ENCODE assay signal across 23 cellular contexts in the genomic region with DNA sequence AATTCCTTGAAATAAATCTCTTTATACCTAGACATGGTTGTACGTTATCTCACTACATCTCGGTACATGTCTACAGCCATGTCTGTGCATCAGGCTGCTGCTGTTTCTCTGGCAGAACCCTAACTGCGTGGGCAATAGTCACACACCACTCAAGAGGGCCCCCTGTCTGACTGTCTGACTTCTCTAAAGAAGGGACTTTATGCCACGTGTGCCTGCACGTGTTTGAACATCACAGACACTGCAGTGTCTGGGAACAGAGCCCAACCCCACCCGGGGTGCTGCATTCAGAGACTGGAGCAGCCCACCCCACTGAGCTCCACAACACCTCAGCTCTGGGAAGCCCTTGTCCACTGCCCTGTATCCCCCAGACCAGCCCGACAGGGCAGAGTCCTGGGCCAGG. TPM values are rescaled to one million over a fixed set of nuclear protein-coding genes. Genes with fewer than 3 reads are reported as not detected.
"Had no signal": no experiment of that assay in that cellular context is flagged by ENCODE, and none has a peak within 500 bp of the region (broad histone marks: within the 10 kb centered on the region; RNA-seq: fewer than 3 reads in every experiment).

No MANE protein-coding gene starts in this region.

- H3K36me3 Mint-ChIP-seq: activated naive CD8-positive, alpha-beta T cell; naive thymus-derived CD8-positive, alpha-beta T cell; stimulated activated memory B cell treated with anti-CD40 and anti-IgM and Interleukin-4, amounts not matched to agents 10 μg/mL and 1 μg/mL and 100 μg/mL, for 72 hours had no signal

- H3K4me3 Mint-ChIP-seq: activated naive CD8-positive, alpha-beta T cell; activated T-cell treated with anti-CD3 and anti-CD28 coated beads, Interleukin-2, amount 50 U/mL, for 24 hours; naive thymus-derived CD8-positive, alpha-beta T cell; neural progenitor cell; stimulated activated memory B cell treated with anti-CD40 and anti-IgM and Interleukin-4, amounts not matched to agents 10 μg/mL and 1 μg/mL and 100 μg/mL, for 72 hours had no signal

- H3K4me2 ChIP-seq: neural progenitor cell had no signal

- H3K4me1 Mint-ChIP-seq: naive thymus-derived CD8-positive, alpha-beta T cell; neural progenitor cell had no signal

- ATAC-seq: foreskin keratinocyte; naive thymus-derived CD8-positive, alpha-beta T cell; psoas muscle; right cardiac atrium; stimulated activated memory B cell treated with anti-CD40 and anti-IgM and Interleukin-4, amounts not matched to agents 10 μg/mL and 1 μg/mL and 100 μg/mL, for 72 hours had no signal

- H3K27ac ChIP-seq: adrenal gland, foreskin keratinocyte, neural progenitor cell, psoas muscle, stomach, transverse colon had no signal

- H3K4me1 ChIP-seq: adrenal gland, foreskin keratinocyte, neural progenitor cell, psoas muscle, stomach, transverse colon had no signal

- H3K27ac Mint-ChIP-seq: activated naive CD8-positive, alpha-beta T cell; activated T-cell treated with anti-CD3 and anti-CD28 coated beads, Interleukin-2, amount 50 U/mL, for 24 hours; activated T-helper 2 cell treated with anti-CD3 and anti-CD28 coated beads, Interferon-gamma antibody, Interleukin-2, Interleukin-4, amounts not matched to agents 10 μg/mL and 5 μg/mL and 100 μg/mL, durations not matched to agents 14 hours and 24 hours and 36 hours; neural progenitor cell; stimulated activated memory B cell treated with anti-CD40 and anti-IgM and Interleukin-4, amounts not matched to agents 10 μg/mL and 1 μg/mL and 100 μg/mL, for 72 hours had no signal

- H3K27me3 ChIP-seq: adrenal gland, foreskin keratinocyte, neural progenitor cell, transverse colon had no signal

- H3K4me3 ChIP-seq: adrenal gland, neural progenitor cell, psoas muscle, stomach, transverse colon had no signal

- H3K36me3 ChIP-seq: adrenal gland, neural progenitor cell, stomach, transverse colon had no signal

- DNase-seq: activated CD4-positive, alpha-beta T cell treated with anti-CD3 and anti-CD28 coated beads, Interleukin-2, amount 50 U/mL, for 4 hours; activated CD8-positive, alpha-beta memory T cell treated with anti-CD3 and anti-CD28 coated beads for 24 hours; activated CD8-positive, alpha-beta memory T cell treated with anti-CD3 and anti-CD28 coated beads, Interleukin-2, amount 50 U/mL, for 4 hours; activated naive CD4-positive, alpha-beta T cell; activated T-cell treated with anti-CD3 and anti-CD28 coated beads, Interleukin-2, amount 50 U/mL, for 24 hours; effector CD4-positive, alpha-beta T cell; foreskin keratinocyte; hippocampal formation; mesenchymal stem cell; naive thymus-derived CD8-positive, alpha-beta T cell; psoas muscle; right cardiac atrium; small intestine; stimulated activated CD4-positive, alpha-beta T cell treated with anti-CD3 and anti-CD28 coated beads, Interleukin-2, amount 100 ng/mL, for 24 hours; stomach; T-helper 9 cell; transverse colon had no signal

- H2AFZ ChIP-seq: neural progenitor cell had no signal

- H3K9me3 Mint-ChIP-seq: activated T-cell treated with anti-CD3 and anti-CD28 coated beads, Interleukin-2, amount 50 U/mL, for 24 hours; activated T-helper 2 cell treated with anti-CD3 and anti-CD28 coated beads, Interferon-gamma antibody, Interleukin-2, Interleukin-4, amounts not matched to agents 10 μg/mL and 5 μg/mL and 100 μg/mL, durations not matched to agents 14 hours and 24 hours and 36 hours; naive thymus-derived CD8-positive, alpha-beta T cell; neural progenitor cell; stimulated activated memory B cell treated with anti-CD40 and anti-IgM and Interleukin-4, amounts not matched to agents 10 μg/mL and 1 μg/mL and 100 μg/mL, for 72 hours had no signal

- H3K9me3 ChIP-seq: adrenal gland, psoas muscle, stomach, transverse colon had no signal

- H3K9ac ChIP-seq: neural progenitor cell had no signal

RNA-seq across cellular contexts. Expression of a gene that starts 55.0 kb away (rescaled TPM):
- total RNA-seq: bronchial epithelial cell; foreskin keratinocyte; naive thymus-derived CD8-positive, alpha-beta T cell had no signal
- polyA plus RNA-seq: foreskin keratinocyte had no signal
